In the genomic region with DNA sequence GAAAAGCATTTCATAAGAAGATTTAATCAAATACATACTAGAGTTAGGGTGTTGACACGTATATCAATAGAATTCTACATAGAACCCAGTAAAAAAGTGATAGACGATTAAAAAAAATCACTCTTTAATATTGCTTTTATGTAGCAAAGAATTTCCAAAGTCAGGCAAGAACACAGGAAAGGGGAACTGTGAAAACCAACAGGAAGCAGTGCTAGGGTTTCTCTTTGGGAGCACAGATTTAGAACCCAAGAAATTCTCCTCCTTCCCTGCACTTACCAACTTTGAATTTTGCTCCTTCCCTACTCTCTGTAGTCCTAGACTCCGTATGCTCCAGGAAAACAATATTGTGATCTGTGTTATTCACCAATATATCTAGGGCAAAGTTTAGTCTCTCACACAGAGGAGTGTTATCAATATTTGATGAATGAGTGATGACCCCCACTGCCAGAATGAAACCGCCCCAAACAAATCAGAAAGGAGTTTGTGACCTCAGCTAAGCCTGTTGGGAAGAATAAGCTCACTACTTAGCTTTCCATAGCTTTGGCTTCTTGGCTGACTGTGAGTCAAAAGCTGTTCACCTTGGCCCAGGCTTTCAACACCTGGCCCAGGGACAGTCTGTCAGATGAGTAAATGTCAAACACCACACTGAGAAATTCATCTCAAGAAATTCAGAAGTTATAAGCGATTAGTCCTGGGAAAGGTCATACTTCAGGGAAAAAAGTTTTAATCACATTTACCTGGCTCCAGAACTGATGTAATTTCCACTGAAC, we compare ENCODE assay signal across 21 cellular contexts. TPM values are rescaled to one million over a fixed set of nuclear protein-coding genes. Genes with fewer than 3 reads are reported as not detected.
DNase-seq lines count a peak whose midpoint lies in the region; ATAC-seq, FAIRE-seq and TF ChIP-seq lines count a peak whose summit lies in the region.
"Had no signal": no experiment of that assay in that cellular context is flagged by ENCODE, and none has a peak within 500 bp of the region (broad histone marks: within the 10 kb centered on the region; RNA-seq: fewer than 3 reads in every experiment).

No MANE protein-coding gene starts in this region.

- no peak for TF ChIP-seq CTCF in OCI-LY7 (conservative IDR thresholded peaks at IDR 0.05; ENCODE audit: low read length)
- no peak for TF ChIP-seq CTCF in pancreas (IDR thresholded peaks at IDR 0.05)

- no peak for ATAC-seq in central memory CD8-positive, alpha-beta T cell (replicated peaks; ENCODE audit: extremely low read depth, poor library complexity, severe bottlenecking)
- ATAC-seq in pancreas (peak in 3 of 4 donors; percentile 61 to 81 (median 74)), GM21737 (IDR thresholded peaks at IDR 0.05; ENCODE audit: unreplicated experiment) (no peak), HG03280 (IDR thresholded peaks at IDR 0.05; ENCODE audit: unreplicated experiment) (no peak)

- no peaks in the 10 kb centered on the region for H3K9me3 Mint-ChIP-seq in activated T-cell treated with anti-CD3 and anti-CD28 coated beads, Interleukin-2, amount 50 U/mL, for 24 hours
- no peaks in the 10 kb centered on the region for H3K9me3 Mint-ChIP-seq in central memory CD8-positive, alpha-beta T cell
- H3K9me3 Mint-ChIP-seq: neural crest cell had no signal

- WGBS in pancreas, 2 donors, result 45 to 61% methylated on average over 5 of the region's 5 CpGs

- H3K9me3 ChIP-seq in OCI-LY7 (ENCODE audit: low read length) (no peaks in the 10 kb centered on the region), pancreas (no peaks in the 10 kb centered on the region)
- H3K9me3 ChIP-seq: ascending aorta had no signal

- H3K79me2 ChIP-seq in OCI-LY7 (ENCODE audit: insufficient read depth, low read depth, low read length), result peaks cover 100% of the 10 kb centered on the region

- CTCF ChIA-PET in OCI-LY7 (lab: Charles Lee; ENCODE audit: unreplicated experiment), result no interaction called here

- no TSS peak for BruUV-seq in OCI-LY7 (replicated peaks; lab: Mats Ljungman, UMichigan)

- H3K27me3 ChIP-seq in pancreas, result no peaks in the 10 kb centered on the region
- H3K27me3 ChIP-seq: ascending aorta had no signal

- DNase-seq in activated T-cell treated with anti-CD3 and anti-CD28 coated beads, Interleukin-2, amount 50 U/mL, for 24 hours, result no peak
- DNase-seq in activated T-cell treated with anti-CD3 and anti-CD28 coated beads, Interleukin-2, amount 50 U/mL, for 1 hour, result no peak
- DNase-seq in OCI-LY7 (ENCODE audit: low spot score) (no peak), pancreas (no peak), mesenteric fat pad (ENCODE audit: low spot score) (no peak)
- no peak for DNase-seq in central memory CD8-positive, alpha-beta T cell (ENCODE audit: low spot score in 2 of 2)
- DNase-seq: ACHN; activated CD4-positive, alpha-beta T cell treated with anti-CD3 and anti-CD28 coated beads for 48 hours; Calu3; GDM1; Karpas-422; NCI-H1694; NCI-H510A; SHP77; stimulated activated CD4-positive, alpha-beta T cell treated with anti-CD3 and anti-CD28 coated beads, Interleukin-15, amount 100 ng/mL, for 24 hours had no signal

- H3K27ac ChIP-seq in OCI-LY7 (ENCODE audit: low read depth, low read length, poor library complexity, severe bottlenecking) (no peak overlapping the region), pancreas (no peak overlapping the region)
- H3K27ac ChIP-seq: ascending aorta had no signal

- peak overlapping the region; percentile 18 for H3K4me2 ChIP-seq in OCI-LY7 (ENCODE audit: low read length)

- intact Hi-C loops in OCI-LY7 (cut with micrococcal nuclease; ENCODE audit: unreplicated experiment) (no loop called here), pancreas (cut with DNase I) (no loop called here)

- peaks cover 66% of the 10 kb centered on the region for H4K20me1 ChIP-seq in OCI-LY7 (ENCODE audit: insufficient read depth, low read length)

- POLR2A ChIA-PET in OCI-LY7 (lab: Charles Lee), result interaction anchor here (0.6 to 1.9 kb wide), 4 partner anchors 12 to 360 kb away, joined by 3 to 10 read pairs (median 5); no protein-coding TSS in a partner anchor

- peaks cover 85% of the 10 kb centered on the region for H3K4me1 Mint-ChIP-seq in activated T-cell treated with anti-CD3 and anti-CD28 coated beads, Interleukin-2, amount 50 U/mL, for 24 hours (ENCODE audit: low read depth)
- H3K4me1 Mint-ChIP-seq in central memory CD8-positive, alpha-beta T cell, result peaks cover 74% of the 10 kb centered on the region

- H3K4me3 ChIP-seq in OCI-LY7 (ENCODE audit: low read depth, low read length, poor library complexity, severe bottlenecking) (no peak overlapping the region), pancreas (no peak overlapping the region)
- H3K4me3 ChIP-seq: ascending aorta, lung had no signal

- peaks cover 97% of the 10 kb centered on the region for H3K36me3 Mint-ChIP-seq in activated T-cell treated with anti-CD3 and anti-CD28 coated beads, Interleukin-2, amount 50 U/mL, for 24 hours (ENCODE audit: low read depth)
- H3K36me3 Mint-ChIP-seq in central memory CD8-positive, alpha-beta T cell (ENCODE audit: insufficient read depth), result peaks cover 57% of the 10 kb centered on the region

- no peak for FAIRE-seq in pancreas (lab: Jason Lieb, UNC)
- FAIRE-seq: H1 had no signal

- no peak overlapping the region for H2AFZ ChIP-seq in OCI-LY7 (ENCODE audit: low read length)

- H3K4me3 Mint-ChIP-seq in activated T-cell treated with anti-CD3 and anti-CD28 coated beads, Interleukin-2, amount 50 U/mL, for 24 hours, result peak overlapping the region; percentile 43
- H3K4me3 Mint-ChIP-seq in central memory CD8-positive, alpha-beta T cell, result peak overlapping the region; percentile 45
- H3K4me3 Mint-ChIP-seq: neural crest cell had no signal

- H3K4me1 ChIP-seq in OCI-LY7 (ENCODE audit: insufficient read depth, low read length, poor library complexity, severe bottlenecking) (peaks cover 37% of the 10 kb centered on the region), pancreas (peaks cover 0 to 6% (median 0%) of the 10 kb centered on the region in 3 donors)
- H3K4me1 ChIP-seq: ascending aorta had no signal

- H3K9me2 ChIP-seq in OCI-LY7 (ENCODE audit: insufficient read depth, low read length), result no peaks in the 10 kb centered on the region

- peaks cover 99% of the 10 kb centered on the region for H3K36me3 ChIP-seq in OCI-LY7 (ENCODE audit: insufficient read depth, low read length)
- peaks cover 0 to 19% (median 0%) of the 10 kb centered on the region in 3 donors for H3K36me3 ChIP-seq in pancreas

- H3K27ac Mint-ChIP-seq in activated T-cell treated with anti-CD3 and anti-CD28 coated beads, Interleukin-2, amount 50 U/mL, for 24 hours, result peak overlapping the region; percentile 52
- peak overlapping the region; percentile 25 for H3K27ac Mint-ChIP-seq in central memory CD8-positive, alpha-beta T cell (ENCODE audit: low read depth)

- no peaks in the 10 kb centered on the region for H3K27me3 Mint-ChIP-seq in activated T-cell treated with anti-CD3 and anti-CD28 coated beads, Interleukin-2, amount 50 U/mL, for 24 hours
- no peaks in the 10 kb centered on the region for H3K27me3 Mint-ChIP-seq in central memory CD8-positive, alpha-beta T cell

RNA-seq across cellular contexts. Expression of a gene that starts 8.6 kb away (rescaled TPM):
- 56.3 and 79.7 TPM in 2 replicates for total RNA-seq in OCI-LY7 (2014; rRNA removed; shearing (Covaris generic))
- 133 and 134 TPM in 2 replicates for total RNA-seq in OCI-LY7 (2022)
- total RNA-seq in pancreas, result 10 to 100 TPM in 3 of 6 donors, 1 to 10 TPM in 3; 4.7 to 14.0 (median 9.2) TPM
- polyA plus RNA-seq in pancreas, result 1 to 10 TPM; 3.7 to 6.0 TPM
- total RNA-seq in mesenteric fat pad, result 14.7 TPM

RNA-seq across cellular contexts. Expression of a gene that starts 42.6 kb away (rescaled TPM):
- 7.3 and 8.0 TPM in 2 replicates for total RNA-seq in OCI-LY7 (2014; rRNA removed; shearing (Covaris generic))
- total RNA-seq in OCI-LY7 (2022) (8.3 and 9.0 TPM in 2 replicates), pancreas (10 to 100 TPM in 1 of 6 donors, 1 to 10 TPM in 5; 3.6 to 11.7 (median 6.6) TPM), mesenteric fat pad (25.0 TPM)
- 10 to 100 TPM; 11.0 to 12.4 TPM for polyA plus RNA-seq in pancreas
- total RNA-seq: neural crest cell had no signal

RNA-seq across cellular contexts. Expression of a gene that starts 51.1 kb away (rescaled TPM):
- 40.4 and 57.8 TPM in 2 replicates for total RNA-seq in OCI-LY7 (2014; rRNA removed; shearing (Covaris generic))
- 66.7 and 69.8 TPM in 2 replicates for total RNA-seq in OCI-LY7 (2022)
- total RNA-seq in pancreas, result 10 to 100 TPM; 69.4 to 93.2 (median 72.9) TPM
- 10 to 100 TPM; 30.6 to 40.2 TPM for polyA plus RNA-seq in pancreas
- 102 TPM for total RNA-seq in mesenteric fat pad

Comparison
In these comparisons a context has a peak if more than half of its experiments do, and no peak if none do; other contexts are left out.
1. ATAC-seq: peak in pancreas (3 of 4); none in central memory CD8-positive, alpha-beta T cell (single experiment), GM21737 (single experiment) and HG03280 (single experiment).